ENCODE assay signal across 7 cellular contexts in the genomic region with DNA sequence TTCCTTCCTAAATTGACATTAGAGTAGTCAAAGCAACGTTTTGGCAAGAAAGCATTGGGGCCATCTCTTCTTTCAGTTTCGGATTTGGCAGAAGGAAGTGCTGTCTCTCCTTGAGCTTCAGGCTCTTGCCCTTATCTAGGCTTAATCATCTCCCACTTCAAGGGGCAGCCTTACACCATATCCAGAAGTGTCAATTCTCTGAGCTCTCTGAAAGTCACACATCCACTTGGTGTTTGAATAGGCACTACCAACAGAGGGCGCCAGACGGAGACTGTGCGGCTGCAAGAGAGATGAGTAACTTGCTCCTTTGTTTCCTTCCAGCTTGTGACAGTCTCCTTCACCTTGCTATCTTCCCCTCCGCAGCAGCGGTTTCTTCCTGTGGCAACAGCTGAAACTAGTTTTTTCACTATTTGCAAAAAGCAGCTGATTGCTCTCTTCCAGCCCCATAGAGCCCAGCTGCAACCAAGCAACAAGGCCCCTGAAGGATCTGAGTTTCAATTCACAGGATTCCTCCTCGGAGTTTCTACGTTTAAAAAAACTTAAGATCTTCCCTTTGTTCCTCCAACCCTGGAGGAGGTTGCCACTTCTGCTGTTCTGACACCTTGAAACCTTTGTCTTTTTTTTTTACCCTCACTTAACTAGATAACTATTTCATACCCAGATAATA.
DNase-seq lines count a peak whose midpoint lies in the region; ATAC-seq and TF ChIP-seq lines count a peak whose summit lies in the region.

No MANE protein-coding gene starts in this region.

- in situ Hi-C loops in GM13977 (cut with MboI; ENCODE audit: low pct_unique_long_range_greater_than_20kb, low sequenced_read_pairs, unreplicated experiment), result loop anchor here (25.0 kb wide), 1 partner anchor 381 kb away; no protein-coding TSS in a partner anchor

- DNase-seq in GM13977 (ENCODE audit: low spot score) (peak; percentile 31), HT-29 (ENCODE audit: low spot score) (peak; percentile 86), NOMO-1 (lab: John Stamatoyannopoulos, UW; ENCODE audit: unreplicated experiment in 2 of 2) (peak; percentile 85 to 87), erythroblast (lab: John Stamatoyannopoulos, UW) (peak; percentile 58 to 75), natural killer cell (peak; percentile 70)
- peak; percentile 75 for DNase-seq in activated CD8-positive, alpha-beta memory T cell treated with anti-CD3 and anti-CD28 coated beads, Interleukin-2, amount 50 U/mL, for 4 hours
- DNase-seq in stimulated activated naive CD4-positive, alpha-beta T cell treated with Interleukin-2 at 50 U/mL for 16 hours (lab: John Stamatoyannopoulos, UW), result peak; percentile 72

- no peaks in the 10 kb centered on the region for H3K9me3 Mint-ChIP-seq in natural killer cell

- no peak for TF ChIP-seq POLR2A in erythroblast (IDR thresholded peaks at IDR 0.05; ENCODE audit: low read length)

- H3K4me1 Mint-ChIP-seq in natural killer cell, result peaks cover 22 to 31% of the 10 kb centered on the region in 2 donors

- TF ChIP-seq CTCF in GM13977 (IDR thresholded peaks at IDR 0.05; ENCODE audit: extremely low read depth, insufficient read depth, missing control alignments), result peak; percentile 75
- TF ChIP-seq CTCF in natural killer cell (IDR thresholded peaks at IDR 0.05), result peak; percentile 85

- no peaks in the 10 kb centered on the region for H3K36me3 Mint-ChIP-seq in natural killer cell

- intact Hi-C loops in natural killer cell (cut with micrococcal nuclease), result loop anchor here (2.0 to 5.0 kb wide), 3 partner anchors 50 to 376 kb away; no protein-coding TSS in a partner anchor

- peaks cover 0 to 9% of the 10 kb centered on the region in 2 donors for H3K27me3 Mint-ChIP-seq in natural killer cell (ENCODE audit: low read depth in 2 of 2)

- peak overlapping the region; percentile 82 to 83 for H3K27ac Mint-ChIP-seq in natural killer cell

- peak; percentile 96 to 99 (median 98) for ATAC-seq in natural killer cell

- H3K4me3 Mint-ChIP-seq in natural killer cell, result peak overlapping the region; percentile 65

Comparison
In these comparisons a context has a peak if more than half of its experiments do, and no peak if none do; other contexts are left out.
1. Peak in every context shown above with its lines: DNase-seq and ATAC-seq.
2. DNase-seq: peak in every context shown above with its lines; median percentile 86 in HT-29; 86 in NOMO-1; 75 in activated CD8-positive, alpha-beta memory T cell treated with anti-CD3 and anti-CD28 coated beads, Interleukin-2, amount 50 U/mL, for 4 hours; 72 in stimulated activated naive CD4-positive, alpha-beta T cell treated with Interleukin-2 at 50 U/mL for 16 hours; 70 in natural killer cell; 66 in erythroblast; 31 in GM13977.